Comparison of ENCODE assay signal across 1 cellular context in genomic region chr7:122337011-122337410, GRCh38.
TF ChIP-seq lines count a peak whose summit lies in the region.

No MANE protein-coding gene starts in this region.

TF ChIP-seq in WTC11, 78 proteins besides CTCF, POLR2A, EP300 and RAD21 (continued from another document):
- TF ChIP-seq ARID4B (CRISPR knock-in tag; IDR thresholded peaks at IDR 0.05; ENCODE audit: borderline replicate concordance), result no peak
- TF ChIP-seq ZNF263 (CRISPR knock-in tag; IDR thresholded peaks at IDR 0.05; ENCODE audit: low read depth), result no peak
- TF ChIP-seq TP53 (CRISPR knock-in tag; IDR thresholded peaks at IDR 0.05), result no peak
- TF ChIP-seq ETV6 (CRISPR knock-in tag; IDR thresholded peaks at IDR 0.05), result no peak
- TF ChIP-seq CREB1 (CRISPR knock-in tag; IDR thresholded peaks at IDR 0.05), result no peak
- TF ChIP-seq ZNF512 (CRISPR knock-in tag; IDR thresholded peaks at IDR 0.05; ENCODE audit: borderline replicate concordance), result no peak
- TF ChIP-seq NFATC4 (CRISPR knock-in tag; IDR thresholded peaks at IDR 0.05), result no peak
- TF ChIP-seq ZNF138 (CRISPR knock-in tag; conservative IDR thresholded peaks at IDR 0.05), result no peak
- TF ChIP-seq RELA (CRISPR knock-in tag; IDR thresholded peaks at IDR 0.05; ENCODE audit: borderline replicate concordance), result no peak
- no peak for TF ChIP-seq ATF6 (CRISPR knock-in tag; IDR thresholded peaks at IDR 0.05)
TF ChIP-seq in WTC11: peak in this region for 0.
